20 cellular contexts compared by ENCODE assay signal in genomic region chr20:842547-842940, GRCh38. TPM values are rescaled to one million over a fixed set of nuclear protein-coding genes. Genes with fewer than 3 reads are reported as not detected.
DNase-seq lines count a peak whose midpoint lies in the region; ATAC-seq, FAIRE-seq and TF ChIP-seq lines count a peak whose summit lies in the region.
"Had no signal": no experiment of that assay in that cellular context is flagged by ENCODE, and none has a peak within 500 bp of the region (broad histone marks: within the 10 kb centered on the region; RNA-seq: fewer than 3 reads in every experiment).

No MANE protein-coding gene starts in this region.

- H3K4me2 ChIP-seq in mesendoderm (ENCODE audit: low read length) (peak overlapping the region; percentile 90), OCI-LY7 (ENCODE audit: low read length) (no peak overlapping the region)

- no peak overlapping the region for H4K8ac ChIP-seq in mesendoderm (ENCODE audit: low read depth, low read length)

- peak overlapping the region; percentile 16 for H3K9ac ChIP-seq in mesendoderm (ENCODE audit: low read length)

- H3K27ac ChIP-seq in mesendoderm (ENCODE audit: low read depth, low read length), result no peak overlapping the region
- no peak overlapping the region for H3K27ac ChIP-seq in upper lobe of right lung
- no peak overlapping the region for H3K27ac ChIP-seq in OCI-LY7 (ENCODE audit: low read depth, low read length, poor library complexity, severe bottlenecking)
- H3K27ac ChIP-seq: brain microvascular endothelial cell, right atrium auricular region, SJSA1, tibial nerve had no signal

- H3K4ac ChIP-seq in mesendoderm (ENCODE audit: low read depth, low read length), result no peak overlapping the region

- WGBS in mesendoderm (ENCODE audit: extremely low coverage, insufficient coverage, low lambda C conversion rate), result no CpG with 5 or more reads among the region's 2 CpGs

- peaks cover 51% of the 10 kb centered on the region for H3K4me1 Mint-ChIP-seq in activated naive CD8-positive, alpha-beta T cell (ENCODE audit: low read depth)
- peaks cover 34% of the 10 kb centered on the region for H3K4me1 Mint-ChIP-seq in activated naive CD8-positive, alpha-beta T cell treated with anti-CD3 and anti-CD28 coated beads for 36 hours

- no peak overlapping the region for H2BK120ac ChIP-seq in mesendoderm (ENCODE audit: low read depth, low read length)

- no peaks in the 10 kb centered on the region for H3K9me3 Mint-ChIP-seq in activated naive CD8-positive, alpha-beta T cell (ENCODE audit: low read depth)
- no peaks in the 10 kb centered on the region for H3K9me3 Mint-ChIP-seq in activated naive CD8-positive, alpha-beta T cell treated with anti-CD3 and anti-CD28 coated beads for 36 hours

- H4K20me1 ChIP-seq in OCI-LY7 (ENCODE audit: insufficient read depth, low read length), result no peaks in the 10 kb centered on the region

- H3K9me2 ChIP-seq in OCI-LY7 (ENCODE audit: insufficient read depth, low read length), result no peaks in the 10 kb centered on the region

- intact Hi-C loops in upper lobe of right lung (cut with DNase I), result no loop called here
- intact Hi-C loops in OCI-LY7 (cut with micrococcal nuclease; ENCODE audit: unreplicated experiment), result loop anchor here (5.0 kb wide), 1 partner anchor 1810 kb away; the partner anchor contains the start of gene NOP56

- H2AK5ac ChIP-seq in mesendoderm (ENCODE audit: low read length), result no peak overlapping the region

- no peak overlapping the region for H3K27ac Mint-ChIP-seq in activated naive CD8-positive, alpha-beta T cell
- no peak overlapping the region for H3K27ac Mint-ChIP-seq in activated naive CD8-positive, alpha-beta T cell treated with anti-CD3 and anti-CD28 coated beads for 36 hours

- peaks cover 5% of the 10 kb centered on the region for H3K36me3 Mint-ChIP-seq in activated naive CD8-positive, alpha-beta T cell
- peaks cover 16% of the 10 kb centered on the region for H3K36me3 Mint-ChIP-seq in activated naive CD8-positive, alpha-beta T cell treated with anti-CD3 and anti-CD28 coated beads for 36 hours

- H3K18ac ChIP-seq in mesendoderm (ENCODE audit: low read length), result no peak overlapping the region

- H4K5ac ChIP-seq in mesendoderm (ENCODE audit: low read length), result no peak overlapping the region

- H2AFZ ChIP-seq in OCI-LY7 (ENCODE audit: low read length), result no peak overlapping the region

- no peaks in the 10 kb centered on the region for H3K27me3 Mint-ChIP-seq in activated naive CD8-positive, alpha-beta T cell
- H3K27me3 Mint-ChIP-seq in activated naive CD8-positive, alpha-beta T cell treated with anti-CD3 and anti-CD28 coated beads for 36 hours, result no peaks in the 10 kb centered on the region

- H3K4me1 ChIP-seq in mesendoderm (ENCODE audit: control insufficient read depth, low read depth, low read length) (peaks cover 6% of the 10 kb centered on the region), upper lobe of right lung (peaks cover 37% of the 10 kb centered on the region), OCI-LY7 (ENCODE audit: insufficient read depth, low read length, poor library complexity, severe bottlenecking) (peaks cover 52% of the 10 kb centered on the region)

- no peak for DNase-seq in activated naive CD8-positive, alpha-beta T cell treated with anti-CD3 and anti-CD28 coated beads for 36 hours
- DNase-seq in bronchial epithelial cell (ENCODE audit: low read depth), result no peak
- DNase-seq in mesendoderm, result no peak
- DNase-seq in upper lobe of right lung, result no peak
- no peak for DNase-seq in HT-29 (ENCODE audit: low spot score)
- no peak for DNase-seq in stimulated activated CD8-positive, alpha-beta memory T cell treated with anti-CD3 and anti-CD28 coated beads, Interleukin-4, amount 100 ng/mL, for 48 hours
- DNase-seq in OCI-LY7 (ENCODE audit: low spot score), result no peak
- DNase-seq: activated CD8-positive, alpha-beta memory T cell treated with anti-CD3 and anti-CD28 coated beads for 24 hours; activated gamma-delta T cell treated with Interleukin-2 at 50 U/mL for 16 hours; brain microvascular endothelial cell; effector CD8-positive, alpha-beta T cell; foreskin melanocyte; kidney glomerular epithelial cell; NCI-H1105; stimulated activated CD4-positive, alpha-beta T cell treated with anti-CD3 and anti-CD28 coated beads, Interleukin-4, amount 100 ng/mL, for 1 hour had no signal

- no peak for ATAC-seq in upper lobe of right lung

- FAIRE-seq in bronchial epithelial cell (lab: Jason Lieb, UNC), result no peak
- FAIRE-seq: TTC549 had no signal

- POLR2A ChIA-PET in OCI-LY7 (lab: Charles Lee), result interaction anchor here (0.6 to 3.8 kb wide), 2 partner anchors 9 to 89 kb away, joined by 3 to 31 read pairs; partner anchors contain the start of gene FAM110A

- H3K9me3 ChIP-seq in upper lobe of right lung, result no peaks in the 10 kb centered on the region
- no peaks in the 10 kb centered on the region for H3K9me3 ChIP-seq in OCI-LY7 (ENCODE audit: low read length)
- H3K9me3 ChIP-seq: SJSA1 had no signal

- H3K4me3 Mint-ChIP-seq in activated naive CD8-positive, alpha-beta T cell, result peak overlapping the region; percentile 59
- H3K4me3 Mint-ChIP-seq in activated naive CD8-positive, alpha-beta T cell treated with anti-CD3 and anti-CD28 coated beads for 36 hours, result no peak overlapping the region

- BruUV-seq in OCI-LY7 (replicated peaks; lab: Mats Ljungman, UMichigan), result no TSS peak

- H3K79me2 ChIP-seq in mesendoderm (ENCODE audit: control insufficient read depth, insufficient read depth, low read length) (no peaks in the 10 kb centered on the region), OCI-LY7 (ENCODE audit: insufficient read depth, low read depth, low read length) (peaks cover 22% of the 10 kb centered on the region; the same call in 1 of the 2 replicates)

- peak overlapping the region; percentile 86 for H3K56ac ChIP-seq in mesendoderm (ENCODE audit: low read length)

- H3K79me1 ChIP-seq in mesendoderm (ENCODE audit: low read length), result no peaks in the 10 kb centered on the region

- H3K27me3 ChIP-seq in bronchial epithelial cell (ENCODE audit: control insufficient read depth, insufficient read depth, low read length) (no peaks in the 10 kb centered on the region), mesendoderm (ENCODE audit: insufficient read depth, low read length, poor library complexity) (no peaks in the 10 kb centered on the region), upper lobe of right lung (no peaks in the 10 kb centered on the region)
- H3K27me3 ChIP-seq: brain microvascular endothelial cell, right atrium auricular region, SJSA1 had no signal

- CTCF ChIA-PET in OCI-LY7 (lab: Charles Lee; ENCODE audit: unreplicated experiment), result no interaction called here

- H3K36me3 ChIP-seq in bronchial epithelial cell (ENCODE audit: control insufficient read depth, insufficient read depth, low read length), result peaks cover 14% of the 10 kb centered on the region
- no peaks in the 10 kb centered on the region for H3K36me3 ChIP-seq in mesendoderm (ENCODE audit: control insufficient read depth, insufficient read depth, low read length)
- no peaks in the 10 kb centered on the region for H3K36me3 ChIP-seq in upper lobe of right lung
- H3K36me3 ChIP-seq in OCI-LY7 (ENCODE audit: insufficient read depth, low read length), result no peaks in the 10 kb centered on the region
- H3K36me3 ChIP-seq: brain microvascular endothelial cell, right atrium auricular region, tibial nerve had no signal

- no peak overlapping the region for H2BK5ac ChIP-seq in mesendoderm (ENCODE audit: low read length)

- H3K23ac ChIP-seq in mesendoderm (ENCODE audit: low read length), result no peak overlapping the region

- peak overlapping the region; percentile 50 for H3K4me3 ChIP-seq in bronchial epithelial cell (ENCODE audit: low read depth, low read length)
- no peak overlapping the region for H3K4me3 ChIP-seq in mesendoderm (ENCODE audit: low read length)
- peak overlapping the region; percentile 50 for H3K4me3 ChIP-seq in upper lobe of right lung
- no peak overlapping the region for H3K4me3 ChIP-seq in OCI-LY7 (ENCODE audit: low read depth, low read length, poor library complexity, severe bottlenecking)
- H3K4me3 ChIP-seq: SJSA1, tibial nerve had no signal

- no peak overlapping the region for H2BK15ac ChIP-seq in mesendoderm (replicated peaks; ENCODE audit: low read depth)

- TF ChIP-seq CTCF in bronchial epithelial cell (IDR thresholded peaks at IDR 0.05; ENCODE audit: insufficient read depth, low read length, severe bottlenecking), result no peak
- no peak for TF ChIP-seq CTCF in upper lobe of right lung (IDR thresholded peaks at IDR 0.05)
- no peak for TF ChIP-seq CTCF in OCI-LY7 (conservative IDR thresholded peaks at IDR 0.05; ENCODE audit: low read length)

RNA-seq across cellular contexts. Expression of gene FAM110A, which starts 9.0 kb away (rescaled TPM):
- total RNA-seq in activated naive CD8-positive, alpha-beta T cell treated with anti-CD3 and anti-CD28 coated beads for 36 hours, result 10 to 100 TPM; 21.3 to 21.4 TPM
- total RNA-seq in bronchial epithelial cell (7.1 and 8.3 TPM in 2 replicates), upper lobe of right lung (16.8 TPM), OCI-LY7 (2022) (28.2 and 36.4 TPM in 2 replicates)
- 7.2 TPM for polyA plus RNA-seq in mesendoderm (2013, experiment 1 of 2)
- 7.3 TPM for polyA plus RNA-seq in mesendoderm (2013, experiment 2 of 2)
- 34.5 and 37.1 TPM in 2 replicates for total RNA-seq in HT-29 (2014; rRNA removed; shearing (Covaris generic))
- total RNA-seq in OCI-LY7 (2014; rRNA removed; shearing (Covaris generic)), result 15.9 and 16.2 TPM in 2 replicates

Comparison
In these comparisons a context has a peak if more than half of its experiments do, and no peak if none do; other contexts are left out.
1. H3K4me3 ChIP-seq: peak in bronchial epithelial cell (single experiment) and upper lobe of right lung (single experiment); none in mesendoderm (single experiment) and OCI-LY7 (single experiment).